1 cellular context compared by ENCODE assay signal in genomic region chr11:10444725-10445286, GRCh38.
TF ChIP-seq lines count a peak whose summit lies in the region.

No MANE protein-coding gene starts in this region.

TF ChIP-seq in GM12878, 131 proteins besides CTCF, POLR2A, EP300 and RAD21 (continued from another document):
- TF ChIP-seq ZNF687 (IDR thresholded peaks at IDR 0.05), result 0 out of 2 replicates have a peak, but pooled peaks have one; percentile 19
